Comparison of ENCODE assay signal across 8 cellular contexts in the genomic region with DNA sequence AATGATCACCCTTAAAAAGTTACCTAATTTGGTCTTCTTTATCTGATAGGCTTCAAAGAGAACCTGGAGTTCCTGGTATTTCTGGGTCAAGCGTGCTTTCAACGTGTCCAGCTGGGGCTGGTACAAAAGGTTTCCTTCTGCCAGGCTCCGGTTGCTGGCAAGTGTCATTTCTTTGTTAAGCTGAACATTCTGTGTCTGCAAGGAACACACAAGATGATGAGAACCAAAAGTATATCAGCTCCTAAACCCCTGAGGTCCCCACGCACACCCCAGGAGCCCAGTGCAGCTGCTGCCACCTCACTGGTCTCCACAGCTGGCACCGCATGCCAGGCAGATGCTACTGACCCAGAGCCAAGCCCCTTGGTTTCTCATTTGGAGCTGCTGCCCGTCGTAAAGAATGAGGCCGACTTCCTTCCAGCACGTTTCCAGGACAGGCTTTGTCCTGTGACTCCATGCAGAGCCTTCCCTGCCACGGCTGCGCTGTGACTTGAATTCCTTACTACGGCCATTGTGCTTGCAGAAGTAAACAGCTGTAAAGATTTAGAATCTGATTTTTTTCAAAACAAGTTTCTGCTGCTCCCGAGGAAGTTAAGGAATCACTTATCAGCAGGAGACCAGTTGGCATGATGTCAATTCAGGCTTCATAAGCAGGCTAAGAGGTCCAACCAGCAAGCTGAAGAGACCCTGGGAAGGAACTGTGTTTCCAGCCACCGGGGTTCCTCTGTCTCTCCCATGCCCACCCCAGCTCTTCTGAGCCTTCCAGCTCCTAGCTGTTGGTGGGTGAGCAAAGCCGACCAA. TPM values are rescaled to one million over a fixed set of nuclear protein-coding genes. Genes with fewer than 3 reads are reported as not detected.
DNase-seq lines count a peak whose midpoint lies in the region; ATAC-seq and TF ChIP-seq lines count a peak whose summit lies in the region.

No MANE protein-coding gene starts in this region.

- H3K4me1 ChIP-seq in fibroblast of lung (ENCODE audit: control insufficient read depth, extremely low read depth, insufficient read depth, low read length) (peaks cover 16% of the 10 kb centered on the region), parathyroid adenoma (peaks cover 11% of the 10 kb centered on the region)

- TF ChIP-seq CTCF in fibroblast of lung (conservative IDR thresholded peaks at IDR 0.05 in 1 of 2, IDR thresholded peaks at IDR 0.05 in 1 of 2; ENCODE audit: low read depth in 1 of 2, low read length in 2 of 2) (no peak), parathyroid adenoma (IDR thresholded peaks at IDR 0.05) (no peak)

- H3K36me3 ChIP-seq in fibroblast of lung (ENCODE audit: control insufficient read depth, insufficient read depth, low read length) (peaks cover 23% of the 10 kb centered on the region), parathyroid adenoma (ENCODE audit: control insufficient read depth, insufficient read depth, low read length) (no peaks in the 10 kb centered on the region)

- peak; percentile 51 for DNase-seq in COR-L47 (lab: John Stamatoyannopoulos, UW)
- peak; percentile 48 for DNase-seq in RPMI7951 (ENCODE audit: low read depth)
- peak; percentile 63 to 67 for DNase-seq in fibroblast of lung (ENCODE audit: low read depth in 2 of 2)
- DNase-seq in ACHN: no peak
- DNase-seq in A172 (ENCODE audit: low spot score): no peak

- H3K27me3 ChIP-seq in fibroblast of lung (ENCODE audit: control insufficient read depth, insufficient read depth, low read length): no peaks in the 10 kb centered on the region
- no peaks in the 10 kb centered on the region for H3K27me3 ChIP-seq in parathyroid adenoma (ENCODE audit: control insufficient read depth, insufficient read depth, low read length)

- no peak overlapping the region for H2AFZ ChIP-seq in fibroblast of lung (ENCODE audit: low read length)
- H2AFZ ChIP-seq in parathyroid adenoma: no peak overlapping the region

- in situ Hi-C loops in ACHN (cut with HindIII; ENCODE audit: low pct_ligation_motif_present, low pct_unique_long_range_greater_than_20kb, low sequenced_read_pairs): no loop called here

- H3K4me2 ChIP-seq in fibroblast of lung (ENCODE audit: extremely low read depth, insufficient read depth, low read length): peak overlapping the region; percentile 94
- peak overlapping the region; percentile 66 for H3K4me2 ChIP-seq in parathyroid adenoma (ENCODE audit: low read length)

- H3K27ac ChIP-seq in fibroblast of lung (ENCODE audit: insufficient read depth, low read length): peak overlapping the region; percentile 86
- H3K27ac ChIP-seq in parathyroid adenoma: peak overlapping the region; percentile 45

- H4K20me1 ChIP-seq in fibroblast of lung (ENCODE audit: control insufficient read depth, extremely low read depth, insufficient read depth, low read length): no peaks in the 10 kb centered on the region

- H3K9ac ChIP-seq in fibroblast of lung (ENCODE audit: insufficient read depth, low read length) (peak overlapping the region; percentile 55), parathyroid adenoma (no peak overlapping the region)

- no peak for ATAC-seq in HG02840 (IDR thresholded peaks at IDR 0.05; ENCODE audit: low FRiP score, unreplicated experiment)
- no peak for ATAC-seq in HG03565 (IDR thresholded peaks at IDR 0.05; ENCODE audit: unreplicated experiment)

- H3K4me3 ChIP-seq in fibroblast of lung (replicated peaks in 1 of 4; ENCODE audit: control extremely low read depth in 1 of 4, insufficient read depth in 1 of 4, low read depth in 3 of 4, low read length in 4 of 4) (peak overlapping the region; percentile 30 to 50 (median 41)), parathyroid adenoma (ENCODE audit: low read depth, low read length) (peak overlapping the region; percentile 6)

- H3K9me3 ChIP-seq in fibroblast of lung (ENCODE audit: control insufficient read depth, insufficient read depth, low read depth, low read length) (no peaks in the 10 kb centered on the region), parathyroid adenoma (ENCODE audit: control insufficient read depth, low read length) (no peaks in the 10 kb centered on the region)

- H3K79me2 ChIP-seq in fibroblast of lung (ENCODE audit: control insufficient read depth, insufficient read depth, low read length) (peaks cover 47% of the 10 kb centered on the region), parathyroid adenoma (peaks cover 23% of the 10 kb centered on the region)

RNA-seq across cellular contexts. Expression of a gene that starts 24.9 kb away (rescaled TPM):
- total RNA-seq in RPMI7951 (2014; rRNA removed; shearing (Covaris generic)): 35.8 and 56.9 TPM in 2 replicates
- 7.7 and 10.7 TPM in 2 replicates for total RNA-seq in fibroblast of lung
- polyA plus RNA-seq in fibroblast of lung: 25.6 and 34.4 TPM in 2 replicates
- 18.7 and 22.9 TPM in 2 replicates for polyA plus RNA-seq in fibroblast of lung (2012)
- 12.8 and 15.1 TPM in 2 replicates for polyA minus RNA-seq in fibroblast of lung (ENCODE audit: low replicate concordance)
- 19.2 and 23.9 TPM in 2 replicates for total RNA-seq in A172 (2014; rRNA removed; shearing (Covaris generic))

RNA-seq across cellular contexts. Expression of a gene that starts 35.8 kb away (rescaled TPM):
- total RNA-seq in RPMI7951 (2014; rRNA removed; shearing (Covaris generic)): 3.8 and 4.2 TPM in 2 replicates
- total RNA-seq in fibroblast of lung: 10.0 and 21.3 TPM in 2 replicates
- 3.4 and 5.5 TPM in 2 replicates for polyA plus RNA-seq in fibroblast of lung
- 4.4 and 7.7 TPM in 2 replicates for polyA plus RNA-seq in fibroblast of lung (2012)
- polyA minus RNA-seq in fibroblast of lung (ENCODE audit: low replicate concordance): 50.0 and 59.5 TPM in 2 replicates
- total RNA-seq in A172 (2014; rRNA removed; shearing (Covaris generic)): 19.1 and 22.4 TPM in 2 replicates

Comparison
In these comparisons a context has a peak if more than half of its experiments do, and no peak if none do; other contexts are left out.
1. DNase-seq: peak in COR-L47 (single experiment), RPMI7951 (single experiment) and fibroblast of lung (2 of 2); none in ACHN (single experiment) and A172 (single experiment).